ENCODE assay signal across 11 cellular contexts in genomic region chr6:25359191-25359861, GRCh38.
DNase-seq lines count a peak whose midpoint lies in the region; ATAC-seq and TF ChIP-seq lines count a peak whose summit lies in the region.
"Had no signal": no experiment of that assay in that cellular context is flagged by ENCODE, and none has a peak within 500 bp of the region (broad histone marks: within the 10 kb centered on the region; RNA-seq: fewer than 3 reads in every experiment).

No MANE protein-coding gene starts in this region.

- H4K20me1 ChIP-seq in Karpas-422 (ENCODE audit: insufficient read depth, low read depth, low read length) = no peaks in the 10 kb centered on the region

- 51 to 55% methylated on average over 6 of the region's 6 CpGs for WGBS in lung, 2 donors

- H3K4me3 Mint-ChIP-seq in CD4-positive, alpha-beta T cell = no peak overlapping the region

- H3K4me2 ChIP-seq in Karpas-422 (ENCODE audit: low read depth, low read length, poor library complexity, severe bottlenecking) = no peak overlapping the region

- no peak for TF ChIP-seq CTCF in lung (IDR thresholded peaks at IDR 0.05; ENCODE audit: control extremely low read depth, extremely low read depth)
- TF ChIP-seq CTCF in CD4-positive, alpha-beta T cell (IDR thresholded peaks at IDR 0.05) = no peak

- H3K36me3 ChIP-seq in lung (ENCODE audit: control insufficient read depth in 2 of 2, insufficient read depth in 2 of 2, low read length in 2 of 2) = no peaks in the 10 kb centered on the region
- H3K36me3 ChIP-seq in Karpas-422 (ENCODE audit: insufficient read depth, low read length) = no peaks in the 10 kb centered on the region

- no peaks in the 10 kb centered on the region for H3K36me3 Mint-ChIP-seq in CD4-positive, alpha-beta T cell (ENCODE audit: low read depth)
- H3K36me3 Mint-ChIP-seq: activated naive CD4-positive, alpha-beta T cell treated with anti-CD3 and anti-CD28 coated beads, Interleukin-2, amount 50 U/mL, for 72 hours had no signal

- CTCF ChIA-PET in CD4-positive, alpha-beta T cell (lab: Charles Lee) = no interaction called here

- ATAC-seq in Right ventricle myocardium inferior (peak; percentile 90), lung (ENCODE audit: insufficient read depth, low FRiP score) (no peak), GM21619 (IDR thresholded peaks at IDR 0.05; ENCODE audit: unreplicated experiment) (no peak), GM18520 (IDR thresholded peaks at IDR 0.05; ENCODE audit: unreplicated experiment) (no peak)
- no peak for ATAC-seq in CD4-positive, alpha-beta T cell (ENCODE audit: poor library complexity)

- intact Hi-C loops in Right ventricle myocardium inferior (cut with DNase I) (no loop called here), cardiac septum (cut with DNase I) (no loop called here)
- intact Hi-C loops in CD4-positive, alpha-beta T cell (cut with DNase I, micrococcal nuclease) = no loop called here

- H3K4me1 Mint-ChIP-seq in CD4-positive, alpha-beta T cell (ENCODE audit: low read depth) = peaks cover 6% of the 10 kb centered on the region

- no peaks in the 10 kb centered on the region for H3K9me3 Mint-ChIP-seq in CD4-positive, alpha-beta T cell
- H3K9me3 Mint-ChIP-seq: activated naive CD4-positive, alpha-beta T cell treated with anti-CD3 and anti-CD28 coated beads, Interleukin-2, amount 50 U/mL, for 72 hours had no signal

- peaks cover 5% of the 10 kb centered on the region in 2 donors for H3K4me1 ChIP-seq in lung (ENCODE audit: control insufficient read depth in 2 of 2, insufficient read depth in 2 of 2, low read length in 2 of 2)
- no peaks in the 10 kb centered on the region for H3K4me1 ChIP-seq in Karpas-422 (ENCODE audit: low read length)

- no peaks in the 10 kb centered on the region for H3K9me2 ChIP-seq in Karpas-422 (replicated peaks; ENCODE audit: insufficient read depth, low read length)

- no peak overlapping the region for H3K27ac Mint-ChIP-seq in CD4-positive, alpha-beta T cell

- H3K4me3 ChIP-seq in lung (no peak overlapping the region), Karpas-422 (ENCODE audit: low read length) (no peak overlapping the region)
- H3K4me3 ChIP-seq: testis had no signal

- no peaks in the 10 kb centered on the region for H3K79me2 ChIP-seq in Karpas-422 (ENCODE audit: low read length)

- H2AFZ ChIP-seq in Karpas-422 (ENCODE audit: low read length) = no peak overlapping the region

- H3K27ac ChIP-seq in caudate nucleus (ENCODE audit: low read depth, low read length) = peak overlapping the region; percentile 30
- peak overlapping the region; percentile 1 to 72 for H3K27ac ChIP-seq in lung (ENCODE audit: low read depth in 1 of 2, low read length in 1 of 2)
- no peak overlapping the region for H3K27ac ChIP-seq in CD4-positive, alpha-beta T cell (ENCODE audit: low read depth, low read length)
- H3K27ac ChIP-seq in Karpas-422 (ENCODE audit: low read length) = no peak overlapping the region

- H3K27me3 ChIP-seq in lung (ENCODE audit: control insufficient read depth, insufficient read depth) = no peaks in the 10 kb centered on the region
- H3K27me3 ChIP-seq in CD4-positive, alpha-beta T cell (ENCODE audit: control insufficient read depth, insufficient read depth, low read length) = no peaks in the 10 kb centered on the region
- H3K27me3 ChIP-seq in Karpas-422 (ENCODE audit: low read length) = no peaks in the 10 kb centered on the region
- H3K27me3 ChIP-seq: testis had no signal

- POLR2A ChIA-PET in CD4-positive, alpha-beta T cell (lab: Charles Lee) = no interaction called here

- DNase-seq in Right ventricle myocardium inferior (ENCODE audit: missing footprints) (no peak), cardiac septum (ENCODE audit: low spot score) (no peak), caudate nucleus (lab: John Stamatoyannopoulos, UW) (peak in 37 of 61 donors; percentile 5 to 74 (median 34)), lung (ENCODE audit: low spot score) (peak; percentile 28), Karpas-422 (no peak)
- DNase-seq in CD4-positive, alpha-beta T cell = no peak
- DNase-seq: NK-92 treated with Interleukin-12 subunit alpha and Interleukin-12 subunit beta, amount 100 ng/mL, for 24 hours; testis had no signal

- H3K9me3 ChIP-seq in lung (ENCODE audit: control insufficient read depth in 2 of 2, insufficient read depth in 1 of 2, low read length in 1 of 2) = peaks cover 0 to 2% of the 10 kb centered on the region in 2 donors
- H3K9me3 ChIP-seq in CD4-positive, alpha-beta T cell (ENCODE audit: control insufficient read depth, low read length) = no peaks in the 10 kb centered on the region
- H3K9me3 ChIP-seq in Karpas-422 (ENCODE audit: low read length) = no peaks in the 10 kb centered on the region
- H3K9me3 ChIP-seq: testis had no signal

- H3K27me3 Mint-ChIP-seq in CD4-positive, alpha-beta T cell = no peaks in the 10 kb centered on the region

- no peak overlapping the region for H3K9ac ChIP-seq in Karpas-422 (ENCODE audit: low read length)

Comparison
In these comparisons a context has a peak if more than half of its experiments do, and no peak if none do; other contexts are left out.
1. DNase-seq: peak in caudate nucleus (37 of 61) and lung (single experiment); none in Right ventricle myocardium inferior (single experiment), cardiac septum (single experiment), CD4-positive, alpha-beta T cell (0 of 10) and Karpas-422 (single experiment).
2. H3K27ac ChIP-seq: peak in caudate nucleus (single experiment) and lung (2 of 2); none in CD4-positive, alpha-beta T cell (single experiment) and Karpas-422 (single experiment).